ENCODE assay signal across 8 cellular contexts in the genomic region with DNA sequence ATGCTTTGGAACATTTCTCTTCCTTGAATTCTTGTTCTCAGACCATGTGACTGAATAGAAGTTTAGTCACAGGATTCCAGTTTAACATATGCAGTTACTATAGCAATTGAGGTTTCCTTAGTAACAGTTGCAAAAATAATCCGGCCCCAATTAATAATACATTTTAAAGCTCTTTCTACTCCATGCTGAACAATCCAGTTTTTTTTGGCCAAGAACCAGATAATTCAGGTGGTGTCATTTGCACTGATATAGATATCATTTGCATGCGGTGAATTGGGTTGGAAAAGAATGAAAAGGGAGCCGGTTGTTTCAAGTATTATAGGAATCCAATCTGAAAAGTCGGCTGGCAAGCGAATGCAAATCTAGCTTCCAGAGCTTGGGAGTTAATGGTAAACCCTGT.
DNase-seq lines count a peak whose midpoint lies in the region; FAIRE-seq and TF ChIP-seq lines count a peak whose summit lies in the region.
"Not testable (repeated sequence)": the region's sequence is repeated elsewhere in the genome, so short reads cannot be mapped to it uniquely, and the experiment has no call there.

No MANE protein-coding gene starts in this region.

- DNase-seq in EH (ENCODE audit: low read depth) (peak; percentile 32), M059J (ENCODE audit: low read depth) (peak; percentile 32), astrocyte (ENCODE audit: low read depth) (peak; percentile 58), cardiac fibroblast (ENCODE audit: low read depth in 2 of 2) (peak; percentile 9 to 17), fibroblast of lung (ENCODE audit: low read depth in 2 of 2) (peak; percentile 35 to 64), superior temporal gyrus (ENCODE audit: extremely low spot score) (peak; percentile 24)
- DNase-seq in kidney; neural progenitor cell (ENCODE audit: low spot score): not testable (repeated sequence)

- H3K4me1 ChIP-seq in astrocyte (ENCODE audit: insufficient read depth, low read length) = peaks cover 23% of the 10 kb centered on the region
- H3K4me1 ChIP-seq in fibroblast of lung (ENCODE audit: control insufficient read depth, extremely low read depth, insufficient read depth, low read length); kidney (ENCODE audit: control insufficient read depth in 1 of 2, insufficient read depth in 1 of 2, low read depth in 1 of 2, low read length in 2 of 2); neural progenitor cell: not testable (repeated sequence)

- H3K9ac ChIP-seq in astrocyte (ENCODE audit: low read length) = peak overlapping the region; percentile 65
- H3K9ac ChIP-seq in fibroblast of lung (ENCODE audit: insufficient read depth, low read length); kidney (ENCODE audit: low read length in 2 of 2); neural progenitor cell: not testable (repeated sequence)

- TF ChIP-seq CTCF in astrocyte (IDR thresholded peaks at IDR 0.05; ENCODE audit: insufficient read depth, low read depth, low read length); cardiac fibroblast (IDR thresholded peaks at IDR 0.05; ENCODE audit: low read depth, low read length); fibroblast of lung (conservative IDR thresholded peaks at IDR 0.05 in 1 of 2, IDR thresholded peaks at IDR 0.05 in 1 of 2; ENCODE audit: low read depth in 1 of 2, low read length in 2 of 2); kidney (IDR thresholded peaks at IDR 0.05; ENCODE audit: borderline replicate concordance, extremely low read depth, insufficient read depth); neural progenitor cell (IDR thresholded peaks at IDR 0.05): not testable (repeated sequence)

- not testable (repeated sequence) for H3K9me3 ChIP-seq in astrocyte (ENCODE audit: insufficient read depth, low read depth, low read length); fibroblast of lung (ENCODE audit: control insufficient read depth, insufficient read depth, low read depth, low read length); kidney (ENCODE audit: control insufficient read depth in 1 of 2, low read length in 2 of 2); neural progenitor cell (ENCODE audit: low read depth)

- H3K27me3 ChIP-seq in astrocyte (ENCODE audit: insufficient read depth, low read length); fibroblast of lung (ENCODE audit: control insufficient read depth, insufficient read depth, low read length); neural progenitor cell: not testable (repeated sequence)

- H3K4me3 Mint-ChIP-seq in astrocyte (ENCODE audit: unreplicated experiment) (peak overlapping the region; percentile 45), neural progenitor cell (peak overlapping the region; percentile 28)

- peaks cover 28% of the 10 kb centered on the region for H3K4me1 Mint-ChIP-seq in astrocyte (ENCODE audit: low read depth, unreplicated experiment)
- H3K4me1 Mint-ChIP-seq in neural progenitor cell = peaks cover 21% of the 10 kb centered on the region

- H3K27ac Mint-ChIP-seq in astrocyte (ENCODE audit: unreplicated experiment); neural progenitor cell: not testable (repeated sequence)

- not testable (repeated sequence) for H3F3A ChIP-seq in neural progenitor cell (ENCODE audit: low read depth)

- H3K27ac ChIP-seq in astrocyte (ENCODE audit: low read depth, low read length) = peak overlapping the region; percentile 90
- H3K27ac ChIP-seq in fibroblast of lung (ENCODE audit: insufficient read depth, low read length); kidney (ENCODE audit: low read depth in 2 of 2, low read length in 2 of 2); neural progenitor cell: not testable (repeated sequence)

- peak overlapping the region; percentile 17 for H3K4me3 ChIP-seq in astrocyte (ENCODE audit: insufficient read depth, low read depth, low read length)
- not testable (repeated sequence) for H3K4me3 ChIP-seq in cardiac fibroblast (replicated peaks in 1 of 2; ENCODE audit: low read depth in 2 of 2, low read length in 2 of 2); fibroblast of lung (replicated peaks in 1 of 4; ENCODE audit: control extremely low read depth in 1 of 4, insufficient read depth in 1 of 4, low read depth in 3 of 4, low read length in 4 of 4); kidney (ENCODE audit: low read length in 2 of 2); neural progenitor cell

- H4K20me1 ChIP-seq in astrocyte (ENCODE audit: insufficient read depth, low read length); fibroblast of lung (ENCODE audit: control insufficient read depth, extremely low read depth, insufficient read depth, low read length); neural progenitor cell (ENCODE audit: low read depth): not testable (repeated sequence)

- not testable (repeated sequence) for H3K27me3 Mint-ChIP-seq in astrocyte (ENCODE audit: low read depth, unreplicated experiment); neural progenitor cell (ENCODE audit: insufficient read depth, low read depth)

- FAIRE-seq in astrocyte (lab: Jason Lieb, UNC) (peak; percentile 37), kidney (lab: Jason Lieb, UNC) (peak; percentile 35)

- peak overlapping the region; percentile 68 for H3K4me2 ChIP-seq in astrocyte (ENCODE audit: low read length)
- H3K4me2 ChIP-seq in fibroblast of lung (ENCODE audit: extremely low read depth, insufficient read depth, low read length); neural progenitor cell: not testable (repeated sequence)

- not testable (repeated sequence) for H2AFZ ChIP-seq in astrocyte (ENCODE audit: low read depth, low read length); fibroblast of lung (ENCODE audit: low read length); neural progenitor cell (replicated peaks)

- intact Hi-C loops in kidney (cut with DNase I) = not testable (repeated sequence)

- H3K9me3 Mint-ChIP-seq in astrocyte (ENCODE audit: unreplicated experiment); neural progenitor cell: not testable (repeated sequence)

- not testable (repeated sequence) for H3K36me3 ChIP-seq in astrocyte (ENCODE audit: insufficient read depth, low read length); fibroblast of lung (ENCODE audit: control insufficient read depth, insufficient read depth, low read length); kidney (ENCODE audit: control insufficient read depth in 1 of 2, insufficient read depth in 2 of 2, low read length in 2 of 2); neural progenitor cell

- not testable (repeated sequence) for H3K36me3 Mint-ChIP-seq in astrocyte (ENCODE audit: low read depth, unreplicated experiment); neural progenitor cell

- not testable (repeated sequence) for H3K79me2 ChIP-seq in astrocyte (ENCODE audit: insufficient read depth, low read length); fibroblast of lung (ENCODE audit: control insufficient read depth, insufficient read depth, low read length); neural progenitor cell (ENCODE audit: low read depth)
